ENCODE assay signal across 22 cellular contexts in the genomic region with DNA sequence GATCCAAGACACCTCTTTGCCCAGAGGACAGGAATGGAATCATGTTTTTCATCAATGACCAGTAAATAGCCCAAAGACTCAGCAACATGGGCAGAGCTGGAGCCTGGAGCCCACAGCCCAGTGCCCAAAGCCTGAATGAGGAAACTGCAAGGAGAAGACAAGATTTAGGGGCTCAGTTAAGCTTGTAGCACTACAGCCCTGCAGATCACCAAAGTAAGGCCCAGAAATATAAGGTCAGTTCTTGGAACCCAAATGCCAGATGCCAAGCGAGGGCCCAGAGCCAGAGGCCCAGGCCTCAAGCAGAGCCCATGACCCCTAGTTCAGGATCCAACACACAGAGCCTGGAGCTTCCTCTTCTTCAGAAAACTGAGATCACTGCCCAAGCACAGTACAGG. TPM values are rescaled to one million over a fixed set of nuclear protein-coding genes. Genes with fewer than 3 reads are reported as not detected.
"Had no signal": no experiment of that assay in that cellular context is flagged by ENCODE, and none has a peak within 500 bp of the region (broad histone marks: within the 10 kb centered on the region; RNA-seq: fewer than 3 reads in every experiment).

No MANE protein-coding gene starts in this region.

- DNase-seq: activated B cell treated with CpG ODN at 0.5 μM for 24 hours; activated CD4-positive, alpha-beta T cell treated with anti-CD3 and anti-CD28 coated beads for 1 hour; activated CD4-positive, alpha-beta T cell treated with anti-CD3 and anti-CD28 coated beads for 4 hours; activated CD4-positive, alpha-beta T cell treated with anti-CD3 and anti-CD28 coated beads, Interleukin-2, amount 50 U/mL, for 1 hour; activated CD4-positive, alpha-beta T cell treated with anti-CD3 and anti-CD28 coated beads, Interleukin-2, amount 50 U/mL, for 4 hours; activated CD4-positive, CD25-positive, alpha-beta regulatory T cell; T-helper 17 cell; T-helper 9 cell had no signal

- H3K27ac ChIP-seq: VCaP, WERI-Rb-1 had no signal

- H3K36me3 ChIP-seq: WERI-Rb-1 had no signal

RNA-seq across cellular contexts. Expression of a gene that starts 32.4 kb away (rescaled TPM):
- total RNA-seq: activated B cell treated with CpG ODN at 0.5 μM for 24 hours; activated CD4-positive, alpha-beta memory T cell treated with anti-CD3 and anti-CD28 coated beads for 36 hours; activated CD4-positive, alpha-beta memory T cell treated with anti-CD3 and anti-CD28 coated beads, Interleukin-2, amount 10 ng/mL, durations not matched to agents 7 days and 5 days; activated CD4-positive, alpha-beta T cell treated with anti-CD3 and anti-CD28 coated beads for 36 hours; activated CD4-positive, alpha-beta T cell treated with anti-CD3 and anti-CD28 coated beads, Interleukin-2, amount 10 ng/mL, durations not matched to agents 24 days and 14 days; activated CD4-positive, alpha-beta T cell treated with anti-CD3 and anti-CD28 coated beads, Interleukin-2, amount 10 ng/mL, durations not matched to agents 7 days and 5 days; activated CD8-positive, alpha-beta memory T cell treated with anti-CD3 and anti-CD28 coated beads for 36 hours; activated CD8-positive, alpha-beta memory T cell treated with anti-CD3 and anti-CD28 coated beads, Interleukin-2, amount 10 ng/mL, durations not matched to agents 7 days and 5 days; activated CD8-positive, alpha-beta T cell treated with anti-CD3 and anti-CD28 coated beads for 36 hours; activated CD8-positive, alpha-beta T cell treated with anti-CD3 and anti-CD28 coated beads, Interleukin-2, amount 10 ng/mL, durations not matched to agents 7 days and 5 days; T-helper 1 cell treated with Interleukin-12 subunit alpha and Interleukin-12 subunit beta and Interleukin-4 antibody, amounts not matched to agents 30 ng/mL and 1 ng/mL, for 36 hours; T-helper 17 cell; T-helper 2 cell treated with Interferon-gamma antibody and Interleukin-4, amounts not matched to agents 100 ng/mL and 5 ng/mL, for 36 hours; WTC11 had no signal
